In genomic region chr7:94829987-94830386, GRCh38 we compare ENCODE assay signal across 8 cellular contexts.
"Had no signal": no experiment of that assay in that cellular context is flagged by ENCODE, and none has a peak within 500 bp of the region (broad histone marks: within the 10 kb centered on the region; RNA-seq: fewer than 3 reads in every experiment).

No MANE protein-coding gene starts in this region.

- H3K4me3 ChIP-seq: GM23248 had no signal

- DNase-seq: GM23248, GOT3, H9, HCEC 1CT, Kasumi-1, KG1 had no signal

- H2AFZ ChIP-seq: GM23248 had no signal

- H3K27ac ChIP-seq: GM23248, HL-60 had no signal

- FAIRE-seq: H54 had no signal

- H3K9ac ChIP-seq: GM23248 had no signal
